Comparison of ENCODE assay signal across 21 cellular contexts in the genomic region with DNA sequence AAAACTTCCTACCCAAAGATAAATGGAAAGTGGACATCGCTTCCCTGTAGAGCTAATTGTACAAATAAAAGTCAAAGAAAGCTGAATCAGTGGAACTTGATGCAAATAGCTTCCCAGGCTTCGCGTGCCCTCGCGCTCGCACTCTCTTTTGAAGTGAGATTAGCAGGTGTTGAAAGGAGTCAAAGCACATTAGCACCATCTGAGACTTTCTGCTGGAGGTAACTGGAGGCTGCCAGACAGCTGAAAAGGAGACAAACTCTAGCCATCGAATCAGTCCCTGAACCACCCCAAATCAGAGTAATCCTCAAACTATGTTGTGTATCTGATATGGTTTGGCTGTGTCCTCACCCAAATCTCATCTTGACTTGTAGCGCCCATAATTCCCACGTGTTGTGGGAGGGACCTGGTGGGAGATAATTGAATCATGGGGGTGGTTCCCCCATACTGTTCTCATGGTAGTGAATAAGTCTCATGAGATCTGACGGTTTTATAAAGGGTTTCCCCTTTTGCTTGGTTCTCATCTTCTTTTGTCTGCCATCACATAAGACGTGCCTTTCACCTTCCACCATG. TPM values are rescaled to one million over a fixed set of nuclear protein-coding genes. Genes with fewer than 3 reads are reported as not detected.
DNase-seq lines count a peak whose midpoint lies in the region; ATAC-seq, FAIRE-seq and TF ChIP-seq lines count a peak whose summit lies in the region.
"Had no signal": no experiment of that assay in that cellular context is flagged by ENCODE, and none has a peak within 500 bp of the region (broad histone marks: within the 10 kb centered on the region; RNA-seq: fewer than 3 reads in every experiment).

No MANE protein-coding gene starts in this region.

- FAIRE-seq in HepG2 (lab: Jason Lieb, UNC) = peak; percentile 63
- FAIRE-seq: A549 had no signal

- ATAC-seq in HepG2 (no peak), right lobe of liver (no peak), HG02798 (IDR thresholded peaks at IDR 0.05; ENCODE audit: poor library complexity, unreplicated experiment) (no peak), GM18868 (IDR thresholded peaks at IDR 0.05; ENCODE audit: unreplicated experiment) (no peak)
- ATAC-seq: A549; CD8-positive, alpha-beta T cell; T-cell had no signal

- no peak overlapping the region for H3K4me3 ChIP-seq in HepG2 (replicated peaks in 1 of 3; ENCODE audit: insufficient read depth in 1 of 3, low read depth in 2 of 3, low read length in 3 of 3)
- H3K4me3 ChIP-seq in right lobe of liver = no peak overlapping the region
- H3K4me3 ChIP-seq in BE2C (ENCODE audit: low read depth, low read length) = no peak overlapping the region
- H3K4me3 ChIP-seq: A549; BLaER1 treated with 17β-estradiol and CSF1 and Interleukin-3, amounts not matched to agents 10 nM and 100 nM had no signal

- H3K79me2 ChIP-seq in HepG2 (ENCODE audit: insufficient read depth, low read length) = no peaks in the 10 kb centered on the region

- H3K36me3 ChIP-seq in HepG2 (replicated peaks in 1 of 2; ENCODE audit: control insufficient read depth in 1 of 2, insufficient read depth in 2 of 2, low read length in 2 of 2) (no peaks in the 10 kb centered on the region), right lobe of liver (no peaks in the 10 kb centered on the region), BE2C (peaks cover 11% of the 10 kb centered on the region)

- in situ Hi-C loops in HepG2 (cut with HindIII; ENCODE audit: extremely low pct_ligation_motif_present, low pct_unique_long_range_greater_than_20kb) = no loop called here

- H3K27ac ChIP-seq in HepG2 (ENCODE audit: extremely low read length, insufficient read depth, low read length) (no peak overlapping the region), right lobe of liver (no peak overlapping the region)
- H3K27ac ChIP-seq: A549; BLaER1 treated with 17β-estradiol and CSF1 and Interleukin-3, amounts not matched to agents 10 nM and 100 nM; HL-60 had no signal

- 78% methylated on average over 11 of the region's 11 CpGs for WGBS in HepG2 (ENCODE audit: low lambda C conversion rate)
- WGBS in right lobe of liver (ENCODE audit: insufficient coverage, low coverage, low lambda C conversion rate, missing lambda C conversion rate) = 67% methylated on average over 9 of the region's 11 CpGs

- no peaks in the 10 kb centered on the region for H3K27me3 ChIP-seq in HepG2 (ENCODE audit: control insufficient read depth in 1 of 2, insufficient read depth in 2 of 2, low read length in 2 of 2)
- H3K27me3 ChIP-seq in right lobe of liver = no peaks in the 10 kb centered on the region
- H3K27me3 ChIP-seq in BE2C = no peaks in the 10 kb centered on the region
- H3K27me3 ChIP-seq: BLaER1 treated with 17β-estradiol and CSF1 and Interleukin-3, amounts not matched to agents 10 nM and 100 nM had no signal

- POLR2A ChIA-PET in HepG2 (lab: Yijun Ruan, JAX) = no interaction called here

- no peaks in the 10 kb centered on the region for H4K20me1 ChIP-seq in HepG2 (ENCODE audit: insufficient read depth, low read length)

- no peaks in the 10 kb centered on the region for H3K9me3 ChIP-seq in HepG2 (ENCODE audit: low read length)
- H3K9me3 ChIP-seq in right lobe of liver = no peaks in the 10 kb centered on the region
- no peaks in the 10 kb centered on the region for H3K9me3 ChIP-seq in BE2C
- H3K9me3 ChIP-seq: A549, SK-N-SH had no signal

- H3K4me2 ChIP-seq in HepG2 (ENCODE audit: low read depth, low read length) = no peak overlapping the region
- H3K4me2 ChIP-seq: A549; BLaER1 treated with 17β-estradiol and CSF1 and Interleukin-3, amounts not matched to agents 10 nM and 100 nM; SK-N-SH had no signal

- TF ChIP-seq RAD21 in HepG2 (CRISPR knock-in tag; IDR thresholded peaks at IDR 0.05) = no peak

- BruUV-seq in HepG2 (replicated peaks; lab: Mats Ljungman, UMichigan) = no TSS peak

- CTCF ChIA-PET in HepG2 (lab: Yijun Ruan, JAX; ENCODE audit: low intra/inter-chr PET ratio, low total read pairs) = no interaction called here

- no peak overlapping the region for H3K9ac ChIP-seq in HepG2 (ENCODE audit: insufficient read depth, low read depth, low read length)
- H3K9ac ChIP-seq: BLaER1 treated with 17β-estradiol and CSF1 and Interleukin-3, amounts not matched to agents 10 nM and 100 nM; SK-N-SH had no signal

- TF ChIP-seq CTCF in HepG2 (CRISPR knock-in tag; IDR thresholded peaks at IDR 0.05) (no peak), right lobe of liver (IDR thresholded peaks at IDR 0.05) (no peak), BE2C (IDR thresholded peaks at IDR 0.05; ENCODE audit: low read depth, low read length) (no peak)

- DNase-seq in HepG2 (ENCODE audit: low spot score) (no peak), right lobe of liver (no peak), NCI-H82 treated with DMSO at 0.1 percent for 48 hours (lab: John Stamatoyannopoulos, UW; ENCODE audit: unreplicated experiment) (peak; percentile 16), left kidney (ENCODE audit: low read depth, low spot score) (peak; percentile 56), BE2C (no peak)
- DNase-seq: CD8-positive, alpha-beta T cell; DMS79; H9; Kasumi-1; NCI-H1105 treated with DMSO at 0.1 percent for 48 hours; NCI-H1694 treated with DMSO at 0.1 percent for 48 hours; NCI-H345; NCI-H526 treated with DMSO at 0.1 percent for 48 hours; SHP77 treated with DMSO at 0.1 percent for 48 hours; SK-N-SH; T-cell had no signal

- H3K4me1 ChIP-seq in HepG2 (ENCODE audit: insufficient read depth, low read length) = peaks cover 18% of the 10 kb centered on the region
- no peaks in the 10 kb centered on the region for H3K4me1 ChIP-seq in right lobe of liver
- H3K4me1 ChIP-seq in BE2C = peaks cover 25% of the 10 kb centered on the region
- H3K4me1 ChIP-seq: A549 had no signal

- intact Hi-C loops in HepG2 (cut with micrococcal nuclease; ENCODE audit: unreplicated experiment) (no loop called here), right lobe of liver (cut with DNase I) (no loop called here)

- no peak for TF ChIP-seq POLR2A in HepG2 (IDR thresholded peaks at IDR 0.05; ENCODE audit: insufficient read depth in 1 of 2, low read depth in 2 of 2, low read length in 2 of 2)
- TF ChIP-seq POLR2A in right lobe of liver (IDR thresholded peaks at IDR 0.05) = no peak

- H2AFZ ChIP-seq in HepG2 (ENCODE audit: low read length) = no peak overlapping the region

- TF ChIP-seq EP300 in HepG2 (IDR thresholded peaks at IDR 0.05; ENCODE audit: low read depth in 2 of 2, low read length in 2 of 2) = no peak
- no peak for TF ChIP-seq EP300 in HepG2 (CRISPR knock-in tag; IDR thresholded peaks at IDR 0.05; ENCODE audit: borderline replicate concordance)

TF ChIP-seq in HepG2, 621 proteins besides CTCF, POLR2A, EP300 and RAD21 (continues in another document):
- TF ChIP-seq CHCHD3 (CRISPR knock-in tag; IDR thresholded peaks at IDR 0.05) = 0 out of 2 replicates have a peak, but pooled peaks have one; percentile 27
- no peak for TF ChIP-seq IRF9 (CRISPR knock-in tag; IDR thresholded peaks at IDR 0.05; ENCODE audit: borderline replicate concordance)
- no peak for TF ChIP-seq ZNF713 (CRISPR knock-in tag; IDR thresholded peaks at IDR 0.05)
- TF ChIP-seq ZNF547 (CRISPR knock-in tag; IDR thresholded peaks at IDR 0.05) = no peak
- TF ChIP-seq ZNF143 (CRISPR knock-in tag; IDR thresholded peaks at IDR 0.05) = no peak

RNA-seq across cellular contexts. Expression of gene SULF2, which starts 23.7 kb away (rescaled TPM):
- total RNA-seq in HepG2 (2016; rRNA removed; fragmentation: Illumina TruSeq; extraction: Trizol) (29.1 and 50.9 TPM in 2 replicates), right lobe of liver (10 to 100 TPM in 5 of 6 experiments, 1 to 10 TPM in 1; 6.1 to 92.0 (median 48.3) TPM)
- total RNA-seq in HepG2 (2016; cell fraction: cytosol; rRNA removed; fragmentation: Illumina TruSeq; extraction: Trizol; ENCODE audit: low read depth) = 7.4 and 9.2 TPM in 2 replicates
- 22.2 and 47.3 TPM in 2 replicates for total RNA-seq in HepG2 (2016; cell fraction: insoluble cytoplasmic fraction; rRNA removed; fragmentation: Illumina TruSeq; extraction: Trizol)
- 23.9 and 29.0 TPM in 2 replicates for total RNA-seq in HepG2 (2016; cell fraction: membrane; rRNA removed; fragmentation: Illumina TruSeq; extraction: Trizol)
- total RNA-seq in HepG2 (2016; cell fraction: nucleus; rRNA removed; fragmentation: Illumina TruSeq; extraction: Trizol) = 55.3 and 65.2 TPM in 2 replicates
- 7.2 and 9.3 TPM in 2 replicates for polyA plus RNA-seq in HepG2 (2011; rRNA removed)
- polyA plus RNA-seq in HepG2 (2011; cell fraction: cytosol; rRNA removed) = 9.3 and 12.6 TPM in 2 replicates
- 21.3 and 25.5 TPM in 2 replicates for polyA plus RNA-seq in HepG2 (2011; cell fraction: nucleus; rRNA removed)
- polyA plus RNA-seq in HepG2 (2012) = 5.1 and 11.0 TPM in 2 replicates
- 10.7 and 10.8 TPM in 2 replicates for polyA plus RNA-seq in HepG2 (2016; cell fraction: cytosol; fragmentation: Illumina TruSeq; extraction: Trizol; ENCODE audit: low read depth)
- 33.7 and 34.1 TPM in 2 replicates for polyA plus RNA-seq in HepG2 (2016; cell fraction: insoluble cytoplasmic fraction; fragmentation: Illumina TruSeq; extraction: Trizol; ENCODE audit: low read depth)
- polyA plus RNA-seq in HepG2 (2016; cell fraction: membrane; fragmentation: Illumina TruSeq; extraction: Trizol; ENCODE audit: low read depth) = 22.4 and 24.8 TPM in 2 replicates
- polyA plus RNA-seq in HepG2 (2016; cell fraction: nucleus; fragmentation: Illumina TruSeq; extraction: Trizol; ENCODE audit: insufficient read depth, low read depth) = 96.6 and 101 TPM in 2 replicates
- 51.1 TPM in 1 of 2 replicates, not detected in the other for polyA minus RNA-seq in HepG2 (2011; rRNA and poly(A)+ RNA removed; ENCODE audit: low replicate concordance)
- 16.7 and 17.7 TPM in 2 replicates for polyA minus RNA-seq in HepG2 (2011; cell fraction: cytosol; rRNA and poly(A)+ RNA removed)
- 11.1 and 13.5 TPM in 2 replicates for polyA minus RNA-seq in HepG2 (2011; cell fraction: nucleus; rRNA and poly(A)+ RNA removed)
- polyA plus RNA-seq in BE2C (2012; ENCODE audit: insufficient read depth, insufficient read length, low read depth) = 95.1 TPM

Comparison
In these comparisons a context has a peak if more than half of its experiments do, and no peak if none do; other contexts are left out.
1. DNase-seq: peak in NCI-H82 treated with DMSO at 0.1 percent for 48 hours (single experiment) and left kidney (single experiment); none in HepG2 (single experiment), right lobe of liver (0 of 3) and BE2C (single experiment).